8 cellular contexts compared by ENCODE assay signal in the genomic region with DNA sequence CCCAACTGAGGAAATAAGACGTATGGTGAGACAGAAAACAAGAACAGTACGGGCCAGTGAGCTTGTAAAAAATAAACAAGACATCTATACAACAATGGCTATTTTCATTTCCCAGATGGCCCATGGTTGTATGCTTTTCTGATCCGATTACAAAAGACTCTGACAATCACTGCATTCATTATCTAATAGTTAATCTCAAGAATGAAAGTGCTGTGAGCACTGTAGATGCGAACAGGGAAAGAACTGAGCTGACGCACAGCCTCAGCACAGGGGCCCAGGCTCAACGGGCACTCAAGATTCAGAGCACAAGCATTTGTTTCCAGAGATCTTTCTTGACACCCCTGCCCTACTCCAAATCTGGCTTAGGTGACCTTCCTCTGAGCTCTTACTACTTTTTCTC. TPM values are rescaled to one million over a fixed set of nuclear protein-coding genes. Genes with fewer than 3 reads are reported as not detected.
DNase-seq lines count a peak whose midpoint lies in the region; ATAC-seq lines count a peak whose summit lies in the region.

No MANE protein-coding gene starts in this region.

- DNase-seq in T-cell: no peak
- DNase-seq in hippocampal formation (lab: John Stamatoyannopoulos, UW): peak; percentile 47 to 88
- DNase-seq in stimulated activated naive B cell treated with anti-CD40 and anti-IgM and Interleukin-4, amounts not matched to agents 10 μg/mL and 1 μg/mL and 100 μg/mL, for 72 hours: no peak
- no peak for DNase-seq in stimulated activated CD4-positive, alpha-beta T cell treated with anti-CD3 and anti-CD28 coated beads, Interleukin-4, amount 100 ng/mL, for 24 hours
- no peak for DNase-seq in A172 (ENCODE audit: low spot score)

- no peaks in the 10 kb centered on the region for H3K9me3 Mint-ChIP-seq in T-cell
- peaks cover 0 to 1% of the 10 kb centered on the region in 2 donors for H3K9me3 Mint-ChIP-seq in stimulated activated naive B cell treated with anti-CD40 and anti-IgM and Interleukin-4, amounts not matched to agents 10 μg/mL and 1 μg/mL and 100 μg/mL, for 72 hours

- CTCF ChIA-PET in T-cell (lab: Charles Lee): no interaction called here

- POLR2A ChIA-PET in T-cell (lab: Charles Lee): no interaction called here

- H3K4me1 Mint-ChIP-seq in T-cell: peaks cover 70 to 78% (median 73%) of the 10 kb centered on the region in 3 donors
- peaks cover 51 to 75% of the 10 kb centered on the region in 2 donors for H3K4me1 Mint-ChIP-seq in stimulated activated naive B cell treated with anti-CD40 and anti-IgM and Interleukin-4, amounts not matched to agents 10 μg/mL and 1 μg/mL and 100 μg/mL, for 72 hours

- H3K4me3 Mint-ChIP-seq in T-cell: peak overlapping the region in 2 of 3 donors; percentile 0 to 30
- H3K4me3 Mint-ChIP-seq in stimulated activated naive B cell treated with anti-CD40 and anti-IgM and Interleukin-4, amounts not matched to agents 10 μg/mL and 1 μg/mL and 100 μg/mL, for 72 hours: peak overlapping the region; percentile 52 to 70

- peaks cover 54% of the 10 kb centered on the region for H3K36me3 Mint-ChIP-seq in T-cell
- H3K36me3 Mint-ChIP-seq in stimulated activated naive B cell treated with anti-CD40 and anti-IgM and Interleukin-4, amounts not matched to agents 10 μg/mL and 1 μg/mL and 100 μg/mL, for 72 hours: peaks cover 44% of the 10 kb centered on the region in 2 donors

- no peak overlapping the region for H3K27ac Mint-ChIP-seq in T-cell
- peak overlapping the region; percentile 86 for H3K27ac Mint-ChIP-seq in stimulated activated naive B cell treated with anti-CD40 and anti-IgM and Interleukin-4, amounts not matched to agents 10 μg/mL and 1 μg/mL and 100 μg/mL, for 72 hours

- ATAC-seq in GM18909 (IDR thresholded peaks at IDR 0.05; ENCODE audit: poor library complexity, unreplicated experiment) (peak; percentile 56), T-cell (replicated peaks in 1 of 4) (no peak), HG03139 (IDR thresholded peaks at IDR 0.05; ENCODE audit: unreplicated experiment) (no peak), GM19328 (IDR thresholded peaks at IDR 0.05; ENCODE audit: unreplicated experiment) (no peak)
- peak; percentile 61 to 64 for ATAC-seq in stimulated activated naive B cell treated with anti-CD40 and anti-IgM and Interleukin-4, amounts not matched to agents 10 μg/mL and 1 μg/mL and 100 μg/mL, for 72 hours (replicated peaks)

- no peaks in the 10 kb centered on the region for H3K27me3 Mint-ChIP-seq in T-cell
- no peaks in the 10 kb centered on the region for H3K27me3 Mint-ChIP-seq in stimulated activated naive B cell treated with anti-CD40 and anti-IgM and Interleukin-4, amounts not matched to agents 10 μg/mL and 1 μg/mL and 100 μg/mL, for 72 hours

RNA-seq across cellular contexts. Expression of gene MTMR10, which starts 6.9 kb away (rescaled TPM):
- 10 to 100 TPM; 29.2 to 40.7 (median 33.1) TPM for total RNA-seq in T-cell
- 14.4 and 20.9 TPM in 2 replicates for total RNA-seq in A172 (2014; rRNA removed; shearing (Covaris generic))

Comparison
In these comparisons a context has a peak if more than half of its experiments do, and no peak if none do; other contexts are left out.
1. ATAC-seq: peak in GM18909 (single experiment) and stimulated activated naive B cell treated with anti-CD40 and anti-IgM and Interleukin-4, amounts not matched to agents 10 μg/mL and 1 μg/mL and 100 μg/mL, for 72 hours (2 of 2); none in T-cell (0 of 4), HG03139 (single experiment) and GM19328 (single experiment).
2. DNase-seq: peak in hippocampal formation (2 of 2); none in T-cell (0 of 34), stimulated activated naive B cell treated with anti-CD40 and anti-IgM and Interleukin-4, amounts not matched to agents 10 μg/mL and 1 μg/mL and 100 μg/mL, for 72 hours (single experiment), stimulated activated CD4-positive, alpha-beta T cell treated with anti-CD3 and anti-CD28 coated beads, Interleukin-4, amount 100 ng/mL, for 24 hours (single experiment) and A172 (single experiment).